ENCODE assay signal across 8 cellular contexts in genomic region chr12:96034631-96035282, GRCh38. TPM values are rescaled to one million over a fixed set of nuclear protein-coding genes. Genes with fewer than 3 reads are reported as not detected.
DNase-seq lines count a peak whose midpoint lies in the region; ATAC-seq and TF ChIP-seq lines count a peak whose summit lies in the region.

No MANE protein-coding gene starts in this region.

- no TSS peak for BruUV-seq in Panc1 (replicated peaks; lab: Mats Ljungman, UMichigan)

- H3K4me1 Mint-ChIP-seq in neural crest cell: peaks cover 4% of the 10 kb centered on the region
- peaks cover 14% of the 10 kb centered on the region in 2 donors for H3K4me1 Mint-ChIP-seq in stimulated activated naive B cell treated with anti-CD40 and anti-IgM and Interleukin-4, amounts not matched to agents 10 μg/mL and 1 μg/mL and 100 μg/mL, for 72 hours

- no peak for TF ChIP-seq CTCF in Panc1 (IDR thresholded peaks at IDR 0.05)
- no peak for TF ChIP-seq CTCF in neural crest cell (conservative IDR thresholded peaks at IDR 0.05)

- peaks cover 10% of the 10 kb centered on the region; the same call in 1 of the 2 replicates for H3K4me1 ChIP-seq in Panc1 (ENCODE audit: control insufficient read depth, insufficient read depth, low read length)

- no peak overlapping the region for H3K27ac Mint-ChIP-seq in neural crest cell (ENCODE audit: unreplicated experiment)
- no peak overlapping the region for H3K27ac Mint-ChIP-seq in stimulated activated naive B cell treated with anti-CD40 and anti-IgM and Interleukin-4, amounts not matched to agents 10 μg/mL and 1 μg/mL and 100 μg/mL, for 72 hours

- in situ Hi-C loops in Panc1 (cut with HindIII; ENCODE audit: low pct_unique_long_range_greater_than_20kb, low sequenced_read_pairs): no loop called here

- H3K27me3 ChIP-seq in Panc1 (ENCODE audit: control insufficient read depth, insufficient read depth, low read length): no peaks in the 10 kb centered on the region

- CTCF ChIA-PET in Panc1 (lab: Charles Lee): no interaction called here

- H3K36me3 Mint-ChIP-seq in neural crest cell (ENCODE audit: low read depth): no peaks in the 10 kb centered on the region
- peaks cover 9 to 11% of the 10 kb centered on the region in 2 donors for H3K36me3 Mint-ChIP-seq in stimulated activated naive B cell treated with anti-CD40 and anti-IgM and Interleukin-4, amounts not matched to agents 10 μg/mL and 1 μg/mL and 100 μg/mL, for 72 hours

- H3K36me3 ChIP-seq in Panc1 (ENCODE audit: control insufficient read depth, insufficient read depth, low read length): no peaks in the 10 kb centered on the region

- H3K9me3 ChIP-seq in Panc1 (ENCODE audit: control insufficient read depth, insufficient read depth, low read depth, low read length): no peaks in the 10 kb centered on the region

- no peak overlapping the region for H3K4me3 Mint-ChIP-seq in neural crest cell
- H3K4me3 Mint-ChIP-seq in stimulated activated naive B cell treated with anti-CD40 and anti-IgM and Interleukin-4, amounts not matched to agents 10 μg/mL and 1 μg/mL and 100 μg/mL, for 72 hours: no peak overlapping the region

- H3K27ac ChIP-seq in Panc1 (ENCODE audit: low read length): peak overlapping the region; percentile 84

- H3K9me3 Mint-ChIP-seq in neural crest cell: no peaks in the 10 kb centered on the region
- no peaks in the 10 kb centered on the region for H3K9me3 Mint-ChIP-seq in stimulated activated naive B cell treated with anti-CD40 and anti-IgM and Interleukin-4, amounts not matched to agents 10 μg/mL and 1 μg/mL and 100 μg/mL, for 72 hours

- H3K4me3 ChIP-seq in Panc1 (ENCODE audit: low read depth in 2 of 2, low read length in 2 of 2): peak overlapping the region; percentile 72 to 91

- H3K27me3 Mint-ChIP-seq in neural crest cell (ENCODE audit: low read depth): no peaks in the 10 kb centered on the region
- no peaks in the 10 kb centered on the region for H3K27me3 Mint-ChIP-seq in stimulated activated naive B cell treated with anti-CD40 and anti-IgM and Interleukin-4, amounts not matched to agents 10 μg/mL and 1 μg/mL and 100 μg/mL, for 72 hours

- intact Hi-C loops in Panc1 (cut with micrococcal nuclease; ENCODE audit: unreplicated experiment): no loop called here

- ATAC-seq in HG02623 (IDR thresholded peaks at IDR 0.05; ENCODE audit: unreplicated experiment): peak; percentile 9
- peak; percentile 63 for ATAC-seq in Panc1
- no peak for ATAC-seq in GM19035 (IDR thresholded peaks at IDR 0.05; ENCODE audit: unreplicated experiment)
- ATAC-seq in stimulated activated naive B cell treated with anti-CD40 and anti-IgM and Interleukin-4, amounts not matched to agents 10 μg/mL and 1 μg/mL and 100 μg/mL, for 72 hours (replicated peaks): no peak

- POLR2A ChIA-PET in Panc1 (lab: Charles Lee): interaction anchor here (0.6 kb wide), 1 partner anchor 443 kb away, joined by 3 read pairs; no protein-coding TSS in a partner anchor

- peak; percentile 46 for DNase-seq in NCI-H345 (lab: John Stamatoyannopoulos, UW)
- no peak for DNase-seq in NCI-H345 treated with DMSO at 0.1 percent for 48 hours (lab: John Stamatoyannopoulos, UW; ENCODE audit: unreplicated experiment)
- no peak for DNase-seq in Panc1 (ENCODE audit: low read depth, low spot score)
- peak; percentile 19 for DNase-seq in fibroblast of gingiva (ENCODE audit: low read depth)
- peak; percentile 9 for DNase-seq in neural crest cell (ENCODE audit: low read depth, low spot score)
- DNase-seq in stimulated activated naive B cell treated with anti-CD40 and anti-IgM and Interleukin-4, amounts not matched to agents 10 μg/mL and 1 μg/mL and 100 μg/mL, for 72 hours: no peak

RNA-seq across cellular contexts. Expression of gene LTA4H, which starts 0.6 kb away (rescaled TPM):
- 59.6 TPM for total RNA-seq in Panc1 (2021; ENCODE audit: unreplicated experiment)
- polyA plus RNA-seq in Panc1 (2012; ENCODE audit: insufficient read length): 50.9 TPM
- total RNA-seq in neural crest cell: 85.5 and 91.7 TPM in 2 replicates

RNA-seq across cellular contexts. Expression of gene HAL, which starts 38.6 kb away (rescaled TPM):
- total RNA-seq in Panc1 (2021; ENCODE audit: unreplicated experiment) (0.08 TPM), neural crest cell (0.25 and 0.65 TPM in 2 replicates)
- polyA plus RNA-seq in Panc1 (2012; ENCODE audit: insufficient read length): not detected

Comparison
In these comparisons a context has a peak if more than half of its experiments do, and no peak if none do; other contexts are left out.
1. DNase-seq: peak in NCI-H345 (single experiment), fibroblast of gingiva (single experiment) and neural crest cell (single experiment); none in NCI-H345 treated with DMSO at 0.1 percent for 48 hours (single experiment), Panc1 (single experiment) and stimulated activated naive B cell treated with anti-CD40 and anti-IgM and Interleukin-4, amounts not matched to agents 10 μg/mL and 1 μg/mL and 100 μg/mL, for 72 hours (single experiment).
2. ATAC-seq: peak in HG02623 (single experiment) and Panc1 (single experiment); none in GM19035 (single experiment) and stimulated activated naive B cell treated with anti-CD40 and anti-IgM and Interleukin-4, amounts not matched to agents 10 μg/mL and 1 μg/mL and 100 μg/mL, for 72 hours (0 of 2).